8 cellular contexts compared by ENCODE assay signal in genomic region chr12:67068204-67068731, GRCh38.
A peak's percentile ranks its signal among the peaks of the same experiment; 100 is the strongest.
DNase-seq lines count a peak whose midpoint lies in the region; ATAC-seq and TF ChIP-seq lines count a peak whose summit lies in the region.

No MANE protein-coding gene starts in this region.

- no peak overlapping the region for H2BK15ac ChIP-seq in mesenchymal stem cell (ENCODE audit: low read depth, poor library complexity, severe bottlenecking)

- TF ChIP-seq POLR2A in breast epithelium (IDR thresholded peaks at IDR 0.05) = no peak

- WGBS in mesenchymal stem cell = 3% methylated on average over 10 of the region's 20 CpGs

- no peak overlapping the region for H4K91ac ChIP-seq in mesenchymal stem cell (ENCODE audit: low read length)

- no peak overlapping the region for H3K18ac ChIP-seq in mesenchymal stem cell (ENCODE audit: low read depth in 1 of 2, low read length in 2 of 2)

- H3K14ac ChIP-seq in mesenchymal stem cell (ENCODE audit: low read length in 2 of 2) = no peak overlapping the region

- H3K4ac ChIP-seq in mesenchymal stem cell (ENCODE audit: low read depth in 1 of 2, low read length in 2 of 2) = no peak overlapping the region

- intact Hi-C loops in breast epithelium (cut with DNase I; ENCODE audit: low total_unique reads) = no loop called here
- intact Hi-C loops in upper lobe of right lung (cut with DNase I) = no loop called here

- H3K9me3 ChIP-seq in breast epithelium = no peaks in the 10 kb centered on the region
- no peaks in the 10 kb centered on the region for H3K9me3 ChIP-seq in mesenchymal stem cell (ENCODE audit: control insufficient read depth, low read length)
- H3K9me3 ChIP-seq in upper lobe of right lung = no peaks in the 10 kb centered on the region

- H2AFZ ChIP-seq in mesenchymal stem cell (ENCODE audit: low read depth, low read length) = no peak overlapping the region

- H3K4me2 ChIP-seq in mesenchymal stem cell (ENCODE audit: low read length, poor library complexity, severe bottlenecking) = peak overlapping the region; percentile 77

- H3K4me3 ChIP-seq in breast epithelium (peak overlapping the region; percentile 51 to 82 (median 72)), mesenchymal stem cell (ENCODE audit: insufficient read depth in 1 of 2, low read depth in 1 of 2, low read length in 2 of 2) (peak overlapping the region; percentile 66 to 69), upper lobe of right lung (peak overlapping the region; percentile 57)

- TF ChIP-seq CTCF in breast epithelium (IDR thresholded peaks at IDR 0.05) (no peak), upper lobe of right lung (IDR thresholded peaks at IDR 0.05) (no peak)

- H4K8ac ChIP-seq in mesenchymal stem cell (ENCODE audit: low read length) = no peak overlapping the region

- no peak overlapping the region for H3K23ac ChIP-seq in mesenchymal stem cell (ENCODE audit: low read length in 2 of 2)

- H3K36me3 ChIP-seq in breast epithelium = no peaks in the 10 kb centered on the region
- H3K36me3 ChIP-seq in mesenchymal stem cell (ENCODE audit: control insufficient read depth in 1 of 2, insufficient read depth in 2 of 2, low read depth in 1 of 2, low read length in 2 of 2) = no peaks in the 10 kb centered on the region
- H3K36me3 ChIP-seq in upper lobe of right lung = no peaks in the 10 kb centered on the region

- ATAC-seq in upper lobe of right lung (no peak), GM21367 (IDR thresholded peaks at IDR 0.05; ENCODE audit: unreplicated experiment) (no peak), HG03432 (IDR thresholded peaks at IDR 0.05; ENCODE audit: unreplicated experiment) (no peak)

- H3K79me1 ChIP-seq in mesenchymal stem cell (replicated peaks; ENCODE audit: low read length, poor library complexity, severe bottlenecking) = peaks cover 8% of the 10 kb centered on the region

- H3K4me1 ChIP-seq in breast epithelium (no peaks in the 10 kb centered on the region), mesenchymal stem cell (ENCODE audit: control insufficient read depth, insufficient read depth, low read depth, low read length) (peaks cover 9% of the 10 kb centered on the region), upper lobe of right lung (no peaks in the 10 kb centered on the region)

- H3K27ac ChIP-seq in breast epithelium (no peak overlapping the region), mesenchymal stem cell (ENCODE audit: low read length, poor library complexity, severe bottlenecking) (no peak overlapping the region), upper lobe of right lung (no peak overlapping the region)

- H2AK5ac ChIP-seq in mesenchymal stem cell (ENCODE audit: low read length, severe bottlenecking) = no peak overlapping the region

- H2BK120ac ChIP-seq in mesenchymal stem cell (ENCODE audit: low read depth, low read length) = no peak overlapping the region

- no peak overlapping the region for H3K9ac ChIP-seq in mesenchymal stem cell (ENCODE audit: low read length)

- H2BK12ac ChIP-seq in mesenchymal stem cell (ENCODE audit: low read length in 2 of 2) = no peak overlapping the region

- no peak overlapping the region for H2BK5ac ChIP-seq in mesenchymal stem cell (ENCODE audit: low read depth, low read length, poor library complexity, severe bottlenecking)

- H3K27me3 ChIP-seq in breast epithelium = no peaks in the 10 kb centered on the region
- H3K27me3 ChIP-seq in mesenchymal stem cell (ENCODE audit: control insufficient read depth in 1 of 2, insufficient read depth in 1 of 2, low read length in 2 of 2) = peaks cover 14 to 49% of the 10 kb centered on the region in 2 experiments
- H3K27me3 ChIP-seq in upper lobe of right lung = peaks cover 34% of the 10 kb centered on the region

- DNase-seq in GM03348 (ENCODE audit: low spot score) (peak; percentile 9), NCI-H748 treated with DMSO at 0.1 percent for 48 hours (lab: John Stamatoyannopoulos, UW) (peak; percentile 27), breast epithelium (ENCODE audit: low spot score in 2 of 2) (no peak), mesenchymal stem cell (peak; percentile 14), upper lobe of right lung (no peak), DMS114 treated with DMSO at 0.1 percent for 48 hours (lab: John Stamatoyannopoulos, UW; ENCODE audit: unreplicated experiment) (no peak)

Comparison
In these comparisons a context has a peak if more than half of its experiments do, and no peak if none do; other contexts are left out.
1. DNase-seq: peak in GM03348 (single experiment), NCI-H748 treated with DMSO at 0.1 percent for 48 hours (single experiment) and mesenchymal stem cell (single experiment); none in breast epithelium (0 of 2), upper lobe of right lung (single experiment) and DMS114 treated with DMSO at 0.1 percent for 48 hours (single experiment).
2. Peak in every context shown above with its lines, with median percentiles within 50 percentile points of each other: H3K4me3 ChIP-seq.